Comparison of ENCODE assay signal across 8 cellular contexts in genomic region chr16:70691223-70692129, GRCh38. TPM values are rescaled to one million over a fixed set of nuclear protein-coding genes. Genes with fewer than 3 reads are reported as not detected.
A peak's percentile ranks its signal among the peaks of the same experiment; 100 is the strongest.
DNase-seq lines count a peak whose midpoint lies in the region; TF ChIP-seq lines count a peak whose summit lies in the region.

No MANE protein-coding gene starts in this region.

- H3K4me1 Mint-ChIP-seq in nephron, result peaks cover 79% of the 10 kb centered on the region
- peaks cover 0 to 5% (median 3%) of the 10 kb centered on the region in 4 donors for H3K4me1 Mint-ChIP-seq in CD4-positive, alpha-beta memory T cell

- peaks cover 0 to 6% (median 0%) of the 10 kb centered on the region in 3 donors for H3K36me3 ChIP-seq in esophagus squamous epithelium
- no peaks in the 10 kb centered on the region for H3K36me3 ChIP-seq in CD4-positive, alpha-beta memory T cell (ENCODE audit: insufficient read depth, low read length)

- peaks cover 5% of the 10 kb centered on the region for H3K27me3 Mint-ChIP-seq in nephron (ENCODE audit: low read depth)
- peaks cover 1 to 4% of the 10 kb centered on the region in 2 donors for H3K27me3 Mint-ChIP-seq in CD4-positive, alpha-beta memory T cell

- 67% methylated on average over 1 of the region's 26 CpGs; no CpG with 5 or more reads in 1 of the 2 donors for WGBS in esophagus squamous epithelium, 2 donors

- DNase-seq in A172 (ENCODE audit: low spot score), result peak; percentile 99
- DNase-seq in NCI-H446 (lab: John Stamatoyannopoulos, UW), result peak; percentile 72 to 84
- DNase-seq in esophagus squamous epithelium (lab: John Stamatoyannopoulos, UW), result no peak
- no peak for DNase-seq in activated CD4-positive, alpha-beta T cell treated with anti-CD3 and anti-CD28 coated beads, Interleukin-2, amount 50 U/mL, for 1 hour
- DNase-seq in activated naive CD4-positive, alpha-beta T cell treated with Interleukin-2 at 50 U/mL for 16 hours, result no peak
- DNase-seq in CD4-positive, alpha-beta memory T cell, result no peak
- no peak for DNase-seq in kidney tubule cell (ENCODE audit: low spot score)

- no peaks in the 10 kb centered on the region for H3K27me3 ChIP-seq in esophagus squamous epithelium
- no peaks in the 10 kb centered on the region for H3K27me3 ChIP-seq in CD4-positive, alpha-beta memory T cell (ENCODE audit: insufficient read depth, low read length)

- no peak for TF ChIP-seq CTCF in esophagus squamous epithelium (IDR thresholded peaks at IDR 0.05)
- TF ChIP-seq CTCF in nephron (IDR thresholded peaks at IDR 0.05; ENCODE audit: unreplicated experiment in 3 of 3), result no peak

- H3K4me3 ChIP-seq in esophagus squamous epithelium, result no peak overlapping the region
- H3K4me3 ChIP-seq in CD4-positive, alpha-beta memory T cell (ENCODE audit: low read length in 2 of 2), result no peak overlapping the region

- CTCF ChIA-PET in CD4-positive, alpha-beta memory T cell (lab: Charles Lee; ENCODE audit: partially characterized antibody), result no interaction called here

- H3K4me1 ChIP-seq in esophagus squamous epithelium, result peaks cover 81 to 100% (median 98%) of the 10 kb centered on the region in 3 donors
- no peaks in the 10 kb centered on the region for H3K4me1 ChIP-seq in CD4-positive, alpha-beta memory T cell (ENCODE audit: insufficient read depth, low read length)

- POLR2A ChIA-PET in CD4-positive, alpha-beta memory T cell (lab: Charles Lee; ENCODE audit: partially characterized antibody), result no interaction called here

- intact Hi-C loops in esophagus squamous epithelium (cut with DNase I), result no loop called here
- intact Hi-C loops in CD4-positive, alpha-beta memory T cell (cut with micrococcal nuclease), result no loop called here

- H3K36me3 Mint-ChIP-seq in nephron (ENCODE audit: low read depth), result no peaks in the 10 kb centered on the region
- H3K36me3 Mint-ChIP-seq in CD4-positive, alpha-beta memory T cell, result peaks cover 0 to 12% of the 10 kb centered on the region in 2 donors

- H3K4me3 Mint-ChIP-seq in nephron, result peak overlapping the region in 1 of 3 experiments; percentile 69
- H3K4me3 Mint-ChIP-seq in CD4-positive, alpha-beta memory T cell, result no peak overlapping the region

- H3K9me3 Mint-ChIP-seq in nephron, result no peaks in the 10 kb centered on the region
- no peaks in the 10 kb centered on the region for H3K9me3 Mint-ChIP-seq in CD4-positive, alpha-beta memory T cell

- peak overlapping the region; percentile 85 to 95 (median 92) for H3K27ac ChIP-seq in esophagus squamous epithelium
- no peak overlapping the region for H3K27ac ChIP-seq in CD4-positive, alpha-beta memory T cell (ENCODE audit: low read depth, low read length)

- peak overlapping the region; percentile 88 to 92 (median 90) for H3K27ac Mint-ChIP-seq in nephron
- H3K27ac Mint-ChIP-seq in CD4-positive, alpha-beta memory T cell, result peak overlapping the region in 1 of 7 donors; percentile 35

- H3K9me3 ChIP-seq in esophagus squamous epithelium, result no peaks in the 10 kb centered on the region
- no peaks in the 10 kb centered on the region for H3K9me3 ChIP-seq in CD4-positive, alpha-beta memory T cell (ENCODE audit: control insufficient read depth in 1 of 2, low read length in 2 of 2)

- peak in 1 of 4 donors; percentile 13 for TF ChIP-seq POLR2A in esophagus squamous epithelium (IDR thresholded peaks at IDR 0.05)

RNA-seq across cellular contexts. Expression of gene MTSS2, which starts 5.6 kb away (rescaled TPM):
- 74.1 and 96.8 TPM in 2 replicates for total RNA-seq in A172 (2014; rRNA removed; shearing (Covaris generic))
- 10 to 100 TPM; 15.5 to 39.7 (median 27.5) TPM for total RNA-seq in esophagus squamous epithelium
- 1 to 10 TPM; 1.8 to 1.9 TPM for total RNA-seq in CD4-positive, alpha-beta memory T cell
- not detected for polyA plus RNA-seq in CD4-positive, alpha-beta memory T cell

RNA-seq across cellular contexts. Expression of gene IL34, which starts 45.1 kb away (rescaled TPM):
- 7.8 and 10.5 TPM in 2 replicates for total RNA-seq in A172 (2014; rRNA removed; shearing (Covaris generic))
- 10 to 100 TPM in 2 of 4 donors, 1 to 10 TPM in 2; 3.2 to 26.6 (median 9.1) TPM for total RNA-seq in esophagus squamous epithelium
- total RNA-seq in CD4-positive, alpha-beta memory T cell, result not detected
- polyA plus RNA-seq in CD4-positive, alpha-beta memory T cell, result not detected

Comparison
In these comparisons a context has a peak if more than half of its experiments do, and no peak if none do; other contexts are left out.
1. DNase-seq: peak in A172 (single experiment) and NCI-H446 (2 of 2); none in esophagus squamous epithelium (single experiment), activated CD4-positive, alpha-beta T cell treated with anti-CD3 and anti-CD28 coated beads, Interleukin-2, amount 50 U/mL, for 1 hour (single experiment), activated naive CD4-positive, alpha-beta T cell treated with Interleukin-2 at 50 U/mL for 16 hours (single experiment), CD4-positive, alpha-beta memory T cell (0 of 5) and kidney tubule cell (single experiment).
2. RNA of gene MTSS2, which starts 5.6 kb away (total RNA-seq): 74.1 to 96.8 TPM in A172 and 15.5 to 39.7 TPM in esophagus squamous epithelium; 1.8 to 1.9 TPM in CD4-positive, alpha-beta memory T cell; every median in the first group is over 4 times any median in the second.